ENCODE assay signal across 21 cellular contexts in genomic region chr3:13272831-13273603, GRCh38.
"Had no signal": no experiment of that assay in that cellular context is flagged by ENCODE, and none has a peak within 500 bp of the region (broad histone marks: within the 10 kb centered on the region; RNA-seq: fewer than 3 reads in every experiment).

No MANE protein-coding gene starts in this region.

- H3K9me3 ChIP-seq: neutrophil, thyroid gland had no signal

- DNase-seq: activated CD4-positive, alpha-beta T cell treated with anti-CD3 and anti-CD28 coated beads for 1 hour; activated CD4-positive, alpha-beta T cell treated with anti-CD3 and anti-CD28 coated beads, Interleukin-2, amount 50 U/mL, for 4 hours; amniotic stem cell; endodermal cell; foreskin keratinocyte; hypothalamus; islet precursor cell; left colon; natural killer cell; stimulated activated CD4-positive, alpha-beta T cell treated with anti-CD3 and anti-CD28 coated beads, Interleukin-12 subunit alpha, Interleukin-12 subunit beta, amount 100 ng/mL, for 4 hours; stimulated activated CD4-positive, alpha-beta T cell treated with anti-CD3 and anti-CD28 coated beads, Interleukin-1b, Interleukin-23, amount 100 ng/mL, for 48 hours; stimulated activated CD8-positive, alpha-beta memory T cell treated with anti-CD3 and anti-CD28 coated beads, Interleukin-4, amount 100 ng/mL, for 48 hours; stimulated activated naive CD4-positive, alpha-beta T cell treated with Interleukin-2 at 50 U/mL for 16 hours; T-helper 2 cell; thyroid gland had no signal

- H3K9ac ChIP-seq: parathyroid adenoma had no signal

- H3K36me3 ChIP-seq: cardiac muscle cell, neutrophil, thyroid gland had no signal

- H3K4me1 ChIP-seq: foreskin keratinocyte, thyroid gland had no signal

- H3K27me3 ChIP-seq: cardiac muscle cell, thyroid gland had no signal

- ATAC-seq: foreskin keratinocyte, left colon, natural killer cell had no signal

- H3K27ac ChIP-seq: cardiac muscle cell, epithelial cell of prostate, foreskin keratinocyte, neutrophil, parathyroid adenoma, thyroid gland, VCaP had no signal

- H3K4me3 ChIP-seq: cardiac muscle cell, lung, thyroid gland had no signal
